Comparison of ENCODE assay signal across 8 cellular contexts in the genomic region with DNA sequence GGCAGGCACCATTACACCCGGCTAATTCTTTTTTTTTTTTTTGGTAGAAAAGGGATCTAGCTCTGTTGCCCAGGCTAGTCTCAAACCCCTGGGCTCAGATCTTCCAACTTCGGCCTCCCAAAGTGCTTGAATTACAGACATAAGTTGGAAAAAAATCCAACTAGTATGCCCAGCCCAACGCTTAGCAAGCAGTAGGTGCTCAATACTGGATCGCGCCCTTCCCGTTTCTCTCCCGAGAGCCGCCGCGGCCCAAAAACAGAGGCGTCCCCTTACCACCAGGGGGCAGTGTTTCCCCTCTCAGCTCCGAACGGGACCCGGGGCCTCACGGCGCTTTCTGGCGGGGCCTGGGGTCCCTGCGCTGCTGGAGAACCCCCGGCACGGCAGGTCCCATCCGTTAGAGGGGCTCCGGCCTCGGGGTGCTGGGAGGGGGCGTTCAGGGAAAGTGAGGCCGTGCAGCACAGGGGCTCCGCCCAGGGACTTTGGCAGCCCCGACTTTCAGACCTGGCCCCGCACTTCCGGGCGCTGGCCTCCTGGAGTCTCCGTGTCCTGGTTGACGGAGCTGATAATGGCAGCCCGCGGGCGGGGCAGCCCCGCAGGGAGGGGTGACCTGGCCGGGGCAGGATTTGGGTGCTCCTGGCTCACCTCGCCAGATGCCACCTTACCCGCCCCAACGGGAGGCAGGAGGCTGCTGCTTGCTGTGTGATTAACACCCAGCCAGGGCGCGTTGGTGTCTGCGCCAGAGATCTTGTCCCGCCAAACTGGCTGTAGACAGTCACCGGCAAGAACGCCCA. TPM values are rescaled to one million over a fixed set of nuclear protein-coding genes. Genes with fewer than 3 reads are reported as not detected.
A peak's percentile ranks its signal among the peaks of the same experiment; 100 is the strongest.
DNase-seq lines count a peak whose midpoint lies in the region; ATAC-seq and TF ChIP-seq lines count a peak whose summit lies in the region.

No MANE protein-coding gene starts in this region.

- no peaks in the 10 kb centered on the region for H3K36me3 Mint-ChIP-seq in immature natural killer cell

- peak overlapping the region; percentile 89 for H3K4me2 ChIP-seq in DND-41 (ENCODE audit: insufficient read depth, low read length)

- H3K9me3 Mint-ChIP-seq in immature natural killer cell, result no peaks in the 10 kb centered on the region

- no peaks in the 10 kb centered on the region for H3K9me3 ChIP-seq in DND-41 (ENCODE audit: insufficient read depth, low read length, severe bottlenecking)
- no peaks in the 10 kb centered on the region for H3K9me3 ChIP-seq in spleen

- peak overlapping the region in 3 of 6 donors; percentile 50 to 77 (median 51) for H3K27ac Mint-ChIP-seq in immature natural killer cell

- in situ Hi-C loops in T47D (cut with HindIII; ENCODE audit: low pct_unique_long_range_greater_than_20kb, low sequenced_read_pairs), result no loop called here

- peak overlapping the region; percentile 63 to 78 (median 74) for H3K4me3 Mint-ChIP-seq in immature natural killer cell

- H3K9ac ChIP-seq in DND-41 (ENCODE audit: low read depth, low read length), result peak overlapping the region; percentile 63

- no peaks in the 10 kb centered on the region for H4K20me1 ChIP-seq in DND-41 (ENCODE audit: insufficient read depth, low read length)

- H3K27ac ChIP-seq in DND-41 (ENCODE audit: low read length) (no peak overlapping the region; the same call in 1 of the 2 replicates), VCaP (peak overlapping the region; percentile 78), spleen (peak overlapping the region in 7 of 8 donors; percentile 61 to 84 (median 74))

- no peaks in the 10 kb centered on the region for H3K79me2 ChIP-seq in DND-41 (ENCODE audit: insufficient read depth, low read length)

- peaks cover 10% of the 10 kb centered on the region for H3K4me1 ChIP-seq in DND-41 (ENCODE audit: insufficient read depth, low read length)
- H3K4me1 ChIP-seq in spleen, result peaks cover 0 to 18% (median 12%) of the 10 kb centered on the region in 6 donors

- intact Hi-C loops in spleen (cut with DNase I; ENCODE audit: low total_unique reads), result loop anchor here (2.0 kb wide), 1 partner anchor 45 kb away; no protein-coding TSS in a partner anchor

- TF ChIP-seq CTCF in DND-41 (IDR thresholded peaks at IDR 0.05; ENCODE audit: borderline replicate concordance, extremely low read depth, low read length, poor library complexity, severe bottlenecking) (peak; percentile 88), VCaP (conservative IDR thresholded peaks at IDR 0.05) (peak; percentile 97), spleen (IDR thresholded peaks at IDR 0.05 in 8 of 11, conservative IDR thresholded peaks at IDR 0.05 in 3 of 11) (peak; percentile 84 to 99 (median 97))

- ATAC-seq in DND-41 (ENCODE audit: insufficient read depth, low read depth) (peak; percentile 93), HG02571 (IDR thresholded peaks at IDR 0.05; ENCODE audit: unreplicated experiment) (peak; percentile 76), HG02938 (IDR thresholded peaks at IDR 0.05; ENCODE audit: unreplicated experiment) (no peak)

- no peaks in the 10 kb centered on the region for H3K27me3 ChIP-seq in DND-41 (ENCODE audit: insufficient read depth, low read length, poor library complexity)
- peaks cover 0 to 22% (median 0%) of the 10 kb centered on the region in 7 donors for H3K27me3 ChIP-seq in spleen (replicated peaks in 1 of 7)

- TF ChIP-seq POLR2A in spleen (IDR thresholded peaks at IDR 0.05), result no peak

- peak overlapping the region; percentile 86 for H2AFZ ChIP-seq in DND-41 (ENCODE audit: low read depth, low read length)

- H3K4me1 Mint-ChIP-seq in immature natural killer cell, result peaks cover 7 to 8% of the 10 kb centered on the region in 2 donors

- H3K27me3 Mint-ChIP-seq in immature natural killer cell (ENCODE audit: low read depth in 3 of 3), result peaks cover 0 to 4% (median under 1%) of the 10 kb centered on the region in 3 donors

- H3K36me3 ChIP-seq in DND-41 (ENCODE audit: insufficient read depth, low read length) (no peaks in the 10 kb centered on the region), spleen (no peaks in the 10 kb centered on the region)

- 2 to 5% (median 4%) methylated on average over 15 to 46 of the region's 46 CpGs for WGBS in spleen, 5 donors

- H3K4me3 ChIP-seq in DND-41 (ENCODE audit: low read depth in 1 of 2, low read length in 2 of 2), result peak overlapping the region in 1 of 2 experiments; percentile 60; a peak in 3 of 4 replicates
- peak overlapping the region; percentile 44 to 78 (median 56) for H3K4me3 ChIP-seq in spleen

- DNase-seq in DND-41, result peak; percentile 81
- peak; percentile 11 for DNase-seq in NCI-H2107 treated with DMSO at 0.1 percent for 48 hours (lab: John Stamatoyannopoulos, UW; ENCODE audit: unreplicated experiment)
- DNase-seq in T47D (ENCODE audit: low read depth in 1 of 2, low spot score in 1 of 2), result peak; percentile 85 to 90
- DNase-seq in immature natural killer cell, result peak; percentile 81 to 86 (median 85)
- DNase-seq in spleen, result peak; percentile 94

RNA-seq across cellular contexts. Expression of a gene that starts 15.2 kb away (rescaled TPM):
- not detected for polyA plus RNA-seq in immature natural killer cell
- 1 to 10 TPM; 1.4 to 7.2 (median 2.2) TPM for total RNA-seq in spleen
- 1 to 10 TPM; 4.7 to 6.1 (median 4.8) TPM for polyA plus RNA-seq in spleen

Comparison
In these comparisons a context has a peak if more than half of its experiments do, and no peak if none do; other contexts are left out.
1. DNase-seq: peak in every context shown above with its lines; median percentile 94 in spleen; 88 in T47D; 85 in immature natural killer cell; 81 in DND-41; 11 in NCI-H2107 treated with DMSO at 0.1 percent for 48 hours.
2. RNA of a gene that starts 15.2 kb away (polyA plus RNA-seq): 4.7 to 6.1 TPM in spleen; not detected in immature natural killer cell; every median in the first group is over 4 times any median in the second.
3. Peak in every context shown above with its lines, with median percentiles within 50 percentile points of each other: CTCF ChIP-seq.